Comparison of ENCODE assay signal across 8 cellular contexts in the genomic region with DNA sequence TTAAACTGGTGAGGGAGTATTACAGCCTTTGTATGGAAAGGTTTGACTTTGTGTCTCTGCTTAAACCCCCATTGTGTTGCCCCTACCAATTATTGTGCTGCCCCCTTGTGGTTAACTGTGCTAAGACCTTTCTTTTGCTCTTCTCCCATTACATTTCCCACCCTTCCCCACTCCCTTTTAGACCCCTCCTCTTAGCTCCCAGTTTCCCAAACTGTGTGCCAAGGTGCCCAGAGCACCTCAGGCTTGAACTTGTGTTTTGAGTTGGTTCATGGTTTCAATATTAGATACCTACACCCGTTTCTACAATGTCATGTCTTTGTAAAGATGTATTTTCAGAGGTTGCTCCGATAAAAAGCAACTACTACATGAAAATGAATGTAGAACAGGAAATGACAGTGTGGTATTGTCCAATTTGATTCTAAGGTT. TPM values are rescaled to one million over a fixed set of nuclear protein-coding genes. Genes with fewer than 3 reads are reported as not detected.
DNase-seq lines count a peak whose midpoint lies in the region; ATAC-seq, FAIRE-seq and TF ChIP-seq lines count a peak whose summit lies in the region.

No MANE protein-coding gene starts in this region.

- peak; percentile 90 for FAIRE-seq in GM12891 (lab: Jason Lieb, UNC)

- no peaks in the 10 kb centered on the region for H3K9me3 Mint-ChIP-seq in stimulated activated memory B cell treated with anti-CD40 and anti-IgM and Interleukin-4, amounts not matched to agents 10 μg/mL and 1 μg/mL and 100 μg/mL, for 72 hours

- H3K27ac ChIP-seq in duodenal mucosa (ENCODE audit: low read depth, low read length) (no peak overlapping the region), tibial nerve (peak overlapping the region in 1 of 4 donors; percentile 8)

- 43 to 61% methylated on average over 2 of the region's 2 CpGs for WGBS in tibial nerve, 2 donors

- H3K4me1 ChIP-seq in duodenal mucosa (ENCODE audit: control insufficient read depth in 1 of 2, insufficient read depth in 2 of 2, low read length in 2 of 2) (peaks cover 36 to 38% of the 10 kb centered on the region in 2 donors), tibial nerve (peaks cover 0 to 49% (median 20%) of the 10 kb centered on the region in 4 donors)

- H3K27me3 Mint-ChIP-seq in stimulated activated memory B cell treated with anti-CD40 and anti-IgM and Interleukin-4, amounts not matched to agents 10 μg/mL and 1 μg/mL and 100 μg/mL, for 72 hours: no peaks in the 10 kb centered on the region

- H3K4me1 Mint-ChIP-seq in stimulated activated memory B cell treated with anti-CD40 and anti-IgM and Interleukin-4, amounts not matched to agents 10 μg/mL and 1 μg/mL and 100 μg/mL, for 72 hours: peaks cover 38% of the 10 kb centered on the region

- H3K9me3 ChIP-seq in duodenal mucosa (ENCODE audit: control insufficient read depth in 1 of 2, low read length in 2 of 2) (peaks cover 6 to 13% of the 10 kb centered on the region in 2 donors), tibial nerve (peaks cover 0 to 5% (median 0%) of the 10 kb centered on the region in 4 donors)

- TF ChIP-seq POLR2A in GM12891 (IDR thresholded peaks at IDR 0.05; ENCODE audit: low read depth, low read length): no peak
- TF ChIP-seq POLR2A in tibial nerve (IDR thresholded peaks at IDR 0.05): no peak

- peak; percentile 56 to 75 (median 65) for TF ChIP-seq CTCF in tibial nerve (IDR thresholded peaks at IDR 0.05)

- peak overlapping the region in 1 of 2 donors; percentile 41 for H3K9ac ChIP-seq in duodenal mucosa (ENCODE audit: low read depth in 1 of 2, low read length in 2 of 2)

- H3K36me3 ChIP-seq in duodenal mucosa (ENCODE audit: control insufficient read depth in 1 of 2, insufficient read depth in 2 of 2, low read length in 2 of 2) (peaks cover 11 to 13% of the 10 kb centered on the region in 2 donors), tibial nerve (peaks cover 0 to 21% (median 9%) of the 10 kb centered on the region in 3 donors)

- H3K36me3 Mint-ChIP-seq in stimulated activated memory B cell treated with anti-CD40 and anti-IgM and Interleukin-4, amounts not matched to agents 10 μg/mL and 1 μg/mL and 100 μg/mL, for 72 hours: peaks cover 16% of the 10 kb centered on the region

- H3K27ac Mint-ChIP-seq in stimulated activated memory B cell treated with anti-CD40 and anti-IgM and Interleukin-4, amounts not matched to agents 10 μg/mL and 1 μg/mL and 100 μg/mL, for 72 hours: no peak overlapping the region

- DNase-seq in AG08395 (ENCODE audit: low spot score) (peak; percentile 52), GM12891 (ENCODE audit: insufficient read length, low spot score) (no peak), NCI-H2171 treated with DMSO at 0.1 percent for 48 hours (lab: John Stamatoyannopoulos, UW) (peak; percentile 77), myocyte (ENCODE audit: low read depth) (peak; percentile 81), tibial nerve (ENCODE audit: low spot score in 2 of 2) (peak in 1 of 2 donors; percentile 76)
- peak; percentile 44 for DNase-seq in activated CD4-positive, CD25-positive, alpha-beta regulatory T cell treated with anti-CD3 and anti-CD28 coated beads, Interleukin-2, amount 50 U/mL, for 72 hours

- ATAC-seq in stimulated activated memory B cell treated with anti-CD40 and anti-IgM and Interleukin-4, amounts not matched to agents 10 μg/mL and 1 μg/mL and 100 μg/mL, for 72 hours: no peak

- no peak for TF ChIP-seq EP300 in tibial nerve (IDR thresholded peaks at IDR 0.05)

- H3K4me3 ChIP-seq in duodenal mucosa (ENCODE audit: low read depth in 1 of 2, low read length in 2 of 2) (peak overlapping the region; percentile 19 to 30), tibial nerve (peak overlapping the region in 3 of 4 donors; percentile 8 to 77 (median 8))

- no peak overlapping the region for H3K4me3 Mint-ChIP-seq in stimulated activated memory B cell treated with anti-CD40 and anti-IgM and Interleukin-4, amounts not matched to agents 10 μg/mL and 1 μg/mL and 100 μg/mL, for 72 hours

- H3K27me3 ChIP-seq in duodenal mucosa (ENCODE audit: control insufficient read depth in 1 of 2, insufficient read depth in 2 of 2, low read length in 2 of 2) (no peaks in the 10 kb centered on the region), tibial nerve (no peaks in the 10 kb centered on the region)

TF ChIP-seq in GM12891, 5 proteins besides CTCF, POLR2A, EP300 and RAD21:
- no peak for TF ChIP-seq SPI1 (IDR thresholded peaks at IDR 0.05; ENCODE audit: low read depth, low read length)
- no peak for TF ChIP-seq POLR2AphosphoS5 (IDR thresholded peaks at IDR 0.05; ENCODE audit: low read depth, low read length)
- no peak for TF ChIP-seq TAF1 (IDR thresholded peaks at IDR 0.05; ENCODE audit: low read depth, low read length)
- TF ChIP-seq PAX5 (IDR thresholded peaks at IDR 0.05; ENCODE audit: insufficient read depth, low read length, severe bottlenecking): no peak
- no peak for TF ChIP-seq POU2F2 (IDR thresholded peaks at IDR 0.05; ENCODE audit: low read depth, low read length)
TF ChIP-seq in GM12891: peak in this region for 0.

RNA-seq across cellular contexts. Expression of gene JAK2, which starts 2.9 kb away (rescaled TPM):
- polyA plus RNA-seq in GM12891 (2012; ENCODE audit: low read depth, missing spikeins): 5.5 TPM
- total RNA-seq in myocyte: 10.7 and 13.3 TPM in 2 replicates
- polyA plus RNA-seq in myocyte (2012): 2.9 TPM
- 10 to 100 TPM; 23.7 to 39.6 (median 37.8) TPM for total RNA-seq in tibial nerve
